Comparison of ENCODE assay signal across 27 cellular contexts in genomic region chr17:9907883-9908648, GRCh38. TPM values are rescaled to one million over a fixed set of nuclear protein-coding genes. Genes with fewer than 3 reads are reported as not detected.
DNase-seq lines count a peak whose midpoint lies in the region; ATAC-seq and TF ChIP-seq lines count a peak whose summit lies in the region.
"Had no signal": no experiment of that assay in that cellular context is flagged by ENCODE, and none has a peak within 500 bp of the region (broad histone marks: within the 10 kb centered on the region; RNA-seq: fewer than 3 reads in every experiment).

No MANE protein-coding gene starts in this region.

- H3K9ac ChIP-seq in mesendoderm (ENCODE audit: low read length) = no peak overlapping the region
- H3K9ac ChIP-seq: KMS-11 had no signal

- H3K56ac ChIP-seq in mesendoderm (ENCODE audit: low read length) = peak overlapping the region; percentile 34

- intact Hi-C loops in cardiac septum (cut with DNase I) (no loop called here), spleen (cut with DNase I; ENCODE audit: low total_unique reads) (no loop called here)

- H4K5ac ChIP-seq in mesendoderm (ENCODE audit: low read length) = no peak overlapping the region

- TF ChIP-seq POLR2A in spleen (IDR thresholded peaks at IDR 0.05) = no peak

- H2BK15ac ChIP-seq in mesendoderm (replicated peaks; ENCODE audit: low read depth) = no peak overlapping the region

- no peak overlapping the region for H3K18ac ChIP-seq in mesendoderm (ENCODE audit: low read length)

- TF ChIP-seq CTCF in right atrium auricular region (IDR thresholded peaks at IDR 0.05) (no peak), WERI-Rb-1 (IDR thresholded peaks at IDR 0.05; ENCODE audit: low read depth, low read length) (no peak), spleen (IDR thresholded peaks at IDR 0.05 in 8 of 11, conservative IDR thresholded peaks at IDR 0.05 in 3 of 11) (no peak), chondrocyte (IDR thresholded peaks at IDR 0.05) (no peak)

- no peak overlapping the region for H3K23ac ChIP-seq in mesendoderm (ENCODE audit: low read length)

- no peaks in the 10 kb centered on the region for H3K79me1 ChIP-seq in mesendoderm (ENCODE audit: low read length)

- H3K4me1 ChIP-seq in right atrium auricular region = no peaks in the 10 kb centered on the region
- no peaks in the 10 kb centered on the region for H3K4me1 ChIP-seq in mesendoderm (ENCODE audit: control insufficient read depth, low read depth, low read length)
- no peaks in the 10 kb centered on the region for H3K4me1 ChIP-seq in spleen
- no peaks in the 10 kb centered on the region for H3K4me1 ChIP-seq in effector memory CD4-positive, alpha-beta T cell (ENCODE audit: control insufficient read depth, insufficient read depth, low read length, poor library complexity, severe bottlenecking)
- H3K4me1 ChIP-seq: heart right ventricle, upper lobe of left lung had no signal

- H3K36me3 ChIP-seq in right atrium auricular region (no peaks in the 10 kb centered on the region), WERI-Rb-1 (peaks cover 11% of the 10 kb centered on the region), mesendoderm (ENCODE audit: control insufficient read depth, insufficient read depth, low read length) (no peaks in the 10 kb centered on the region), spleen (peaks cover 0 to 19% (median 0%) of the 10 kb centered on the region in 6 donors)
- no peaks in the 10 kb centered on the region for H3K36me3 ChIP-seq in effector memory CD4-positive, alpha-beta T cell (ENCODE audit: control insufficient read depth, insufficient read depth, low read length)
- H3K36me3 ChIP-seq: left ventricle myocardium inferior, upper lobe of left lung had no signal

- peaks cover 10% of the 10 kb centered on the region for H3K4me1 Mint-ChIP-seq in chondrocyte (ENCODE audit: low read depth)
- H3K4me1 Mint-ChIP-seq: activated naive CD4-positive, alpha-beta T cell treated with anti-CD3 and anti-CD28 coated beads, Interleukin-2, amount 50 U/mL, for 24 hours had no signal

- H3K79me2 ChIP-seq in mesendoderm (ENCODE audit: control insufficient read depth, insufficient read depth, low read length) = no peaks in the 10 kb centered on the region

- no peak for ATAC-seq in GM18502 (IDR thresholded peaks at IDR 0.05; ENCODE audit: poor library complexity, unreplicated experiment)
- ATAC-seq: heart right ventricle, Panc1 had no signal

- no peak overlapping the region for H3K4me3 Mint-ChIP-seq in chondrocyte (ENCODE audit: unreplicated experiment)
- H3K4me3 Mint-ChIP-seq: activated naive CD4-positive, alpha-beta T cell treated with anti-CD3 and anti-CD28 coated beads, Interleukin-2, amount 50 U/mL, for 24 hours; immature natural killer cell; neural crest cell; T-helper 1 cell treated with Interleukin-12 subunit alpha and Interleukin-12 subunit beta and Interleukin-4 antibody, amounts not matched to agents 30 μg/mL and 1 μg/mL, for 36 hours had no signal

- no peaks in the 10 kb centered on the region for H3K27me3 ChIP-seq in right atrium auricular region
- H3K27me3 ChIP-seq in WERI-Rb-1 (ENCODE audit: insufficient read depth, low read depth, severe bottlenecking) = no peaks in the 10 kb centered on the region
- no peaks in the 10 kb centered on the region for H3K27me3 ChIP-seq in mesendoderm (ENCODE audit: insufficient read depth, low read length, poor library complexity)
- peaks cover 0 to 22% (median 0%) of the 10 kb centered on the region in 7 donors for H3K27me3 ChIP-seq in spleen (replicated peaks in 1 of 7)
- no peaks in the 10 kb centered on the region for H3K27me3 ChIP-seq in effector memory CD4-positive, alpha-beta T cell (replicated peaks; ENCODE audit: control insufficient read depth, insufficient read depth, low read length, poor library complexity, severe bottlenecking)
- H3K27me3 ChIP-seq: upper lobe of left lung had no signal

- H3K4me3 ChIP-seq in right atrium auricular region (no peak overlapping the region), WERI-Rb-1 (ENCODE audit: low read depth, low read length) (no peak overlapping the region), mesendoderm (ENCODE audit: low read length) (no peak overlapping the region), spleen (no peak overlapping the region)
- H3K4me3 ChIP-seq in effector memory CD4-positive, alpha-beta T cell (ENCODE audit: insufficient read depth, low read depth, low read length, poor library complexity, severe bottlenecking) = no peak overlapping the region
- H3K4me3 ChIP-seq: heart right ventricle, left ventricle myocardium inferior, upper lobe of left lung had no signal

- H4K8ac ChIP-seq in mesendoderm (ENCODE audit: low read depth, low read length) = no peak overlapping the region

- H3K9me3 ChIP-seq in right atrium auricular region = no peaks in the 10 kb centered on the region
- H3K9me3 ChIP-seq in WERI-Rb-1 (ENCODE audit: severe bottlenecking) = peaks cover 5% of the 10 kb centered on the region
- H3K9me3 ChIP-seq in spleen = no peaks in the 10 kb centered on the region
- H3K9me3 ChIP-seq in effector memory CD4-positive, alpha-beta T cell (ENCODE audit: control insufficient read depth, low read length) = no peaks in the 10 kb centered on the region
- H3K9me3 ChIP-seq: heart right ventricle, left ventricle myocardium inferior, upper lobe of left lung had no signal

- no peak overlapping the region for H3K4ac ChIP-seq in mesendoderm (ENCODE audit: low read depth, low read length)

- WGBS in mesendoderm (ENCODE audit: extremely low coverage, insufficient coverage, low lambda C conversion rate) = no CpG with 5 or more reads among the region's 12 CpGs
- WGBS in spleen, 5 donors = 49 to 60% (median 58%) methylated on average over 11 to 12 of the region's 12 CpGs

- no peak overlapping the region for H2BK5ac ChIP-seq in mesendoderm (ENCODE audit: low read length)

- no peaks in the 10 kb centered on the region for H3K9me3 Mint-ChIP-seq in chondrocyte (ENCODE audit: low read depth)
- H3K9me3 Mint-ChIP-seq: activated naive CD4-positive, alpha-beta T cell treated with anti-CD3 and anti-CD28 coated beads, Interleukin-2, amount 50 U/mL, for 24 hours; immature natural killer cell; T-helper 1 cell treated with Interleukin-12 subunit alpha and Interleukin-12 subunit beta and Interleukin-4 antibody, amounts not matched to agents 30 μg/mL and 1 μg/mL, for 36 hours had no signal

- H3K36me3 Mint-ChIP-seq in chondrocyte (ENCODE audit: low read depth) = no peaks in the 10 kb centered on the region
- H3K36me3 Mint-ChIP-seq: activated naive CD4-positive, alpha-beta T cell treated with anti-CD3 and anti-CD28 coated beads, Interleukin-2, amount 50 U/mL, for 24 hours had no signal

- H2BK120ac ChIP-seq in mesendoderm (ENCODE audit: low read depth, low read length) = no peak overlapping the region

- no peaks in the 10 kb centered on the region for H3K27me3 Mint-ChIP-seq in chondrocyte (ENCODE audit: low read depth)

- H3K27ac ChIP-seq in right atrium auricular region (no peak overlapping the region), WERI-Rb-1 (peak overlapping the region; percentile 83), mesendoderm (ENCODE audit: low read depth, low read length) (no peak overlapping the region), spleen (no peak overlapping the region)
- no peak overlapping the region for H3K27ac ChIP-seq in effector memory CD4-positive, alpha-beta T cell (ENCODE audit: insufficient read depth, low read length, poor library complexity, severe bottlenecking)
- H3K27ac ChIP-seq: heart right ventricle, KMS-11, left ventricle myocardium inferior, upper lobe of left lung had no signal

- DNase-seq in cardiac septum (ENCODE audit: low spot score) = peak; percentile 61
- DNase-seq in right atrium auricular region (ENCODE audit: low spot score) = no peak
- DNase-seq in WERI-Rb-1 = no peak
- DNase-seq in mesendoderm = peak; percentile 45
- peak; percentile 43 for DNase-seq in spleen
- no peak for DNase-seq in effector memory CD4-positive, alpha-beta T cell
- DNase-seq in chondrocyte (ENCODE audit: low spot score) = no peak
- DNase-seq: ACHN; activated CD4-positive, alpha-beta T cell treated with anti-CD3 and anti-CD28 coated beads, Interleukin-2, amount 50 U/mL, for 1 hour; anterior cingulate cortex; caudate nucleus; heart right ventricle; immature natural killer cell; left ventricle myocardium inferior; NCI-H1694 treated with DMSO at 0.1 percent for 48 hours; NCI-H345; NK-92 treated with Interleukin-12 subunit alpha and Interleukin-12 subunit beta, amount 100 ng/mL, for 24 hours; upper lobe of left lung had no signal

- H3K27ac Mint-ChIP-seq in chondrocyte (ENCODE audit: unreplicated experiment) = no peak overlapping the region
- H3K27ac Mint-ChIP-seq: activated naive CD4-positive, alpha-beta T cell treated with anti-CD3 and anti-CD28 coated beads, Interleukin-2, amount 50 U/mL, for 24 hours; T-helper 1 cell treated with Interleukin-12 subunit alpha and Interleukin-12 subunit beta and Interleukin-4 antibody, amounts not matched to agents 30 μg/mL and 1 μg/mL, for 36 hours had no signal

- no peak overlapping the region for H2AK5ac ChIP-seq in mesendoderm (ENCODE audit: low read length)

- H3K4me2 ChIP-seq in mesendoderm (ENCODE audit: low read length) = no peak overlapping the region
- H3K4me2 ChIP-seq: KMS-11 had no signal

RNA-seq across cellular contexts. Expression of gene RCVRN, which starts 3.0 kb away (rescaled TPM):
- 0.70 TPM for total RNA-seq in cardiac septum
- total RNA-seq in right atrium auricular region = under 1 TPM; 0.24 to 0.37 TPM
- 0.06 TPM for polyA plus RNA-seq in mesendoderm (2013, experiment 1 of 2)
- 0.08 TPM for polyA plus RNA-seq in mesendoderm (2013, experiment 2 of 2)
- total RNA-seq in spleen = 1 to 10 TPM in 1 of 7 donors, under 1 TPM in 6; 0.11 to 1.4 (median 0.32) TPM
- polyA plus RNA-seq in spleen = under 1 TPM; 0.03 to 0.64 (median 0.30) TPM
- not detected in 3 replicates for total RNA-seq in chondrocyte
- total RNA-seq: dermis microvascular lymphatic vessel endothelial cell, HT-29, SK-MEL-5 had no signal
- polyA plus RNA-seq: immature natural killer cell had no signal

Comparison
In these comparisons a context has a peak if more than half of its experiments do, and no peak if none do; other contexts are left out.
1. DNase-seq: peak in cardiac septum (single experiment), mesendoderm (single experiment) and spleen (single experiment); none in right atrium auricular region (single experiment), WERI-Rb-1 (single experiment), effector memory CD4-positive, alpha-beta T cell (0 of 3) and chondrocyte (single experiment).